12 cellular contexts compared by ENCODE assay signal in the genomic region with DNA sequence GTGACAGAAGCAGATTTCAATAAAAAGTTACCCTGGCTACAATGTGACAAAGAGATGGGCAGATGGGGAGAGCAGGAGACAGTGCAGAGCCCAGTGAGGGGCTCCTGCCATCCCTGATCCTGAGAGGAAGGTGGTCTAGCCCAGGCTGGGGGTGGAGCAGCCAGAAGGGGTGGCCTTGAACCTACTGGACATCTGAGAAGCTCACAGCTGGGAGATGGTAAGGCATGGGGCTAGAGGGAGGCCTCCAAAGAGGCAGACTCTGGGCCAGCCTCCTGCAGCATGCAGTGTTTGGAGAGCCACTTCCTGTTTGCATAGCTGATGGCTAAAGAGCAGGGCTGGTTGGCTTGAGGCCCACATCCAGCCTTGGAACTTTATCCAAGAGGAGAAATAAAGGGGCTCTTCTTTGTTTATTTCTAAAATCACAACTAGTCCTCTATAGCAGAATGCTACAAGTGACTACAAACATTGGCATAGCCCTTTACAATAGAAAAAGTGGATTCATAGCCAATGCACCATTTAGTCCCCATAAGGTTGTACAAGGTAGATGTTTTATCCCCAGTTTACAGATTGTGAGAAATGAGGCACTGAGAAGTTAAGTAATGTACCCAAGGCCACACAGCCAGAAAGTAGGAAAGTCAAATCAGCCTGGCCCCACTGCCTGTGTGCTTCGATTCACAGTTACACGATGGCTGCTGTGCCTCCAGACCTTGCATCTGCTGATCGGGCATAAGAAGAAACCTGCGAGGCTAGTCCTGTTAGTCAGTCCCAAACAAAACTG. TPM values are rescaled to one million over a fixed set of nuclear protein-coding genes. Genes with fewer than 3 reads are reported as not detected.
DNase-seq lines count a peak whose midpoint lies in the region; ATAC-seq and TF ChIP-seq lines count a peak whose summit lies in the region.
"Had no signal": no experiment of that assay in that cellular context is flagged by ENCODE, and none has a peak within 500 bp of the region (broad histone marks: within the 10 kb centered on the region; RNA-seq: fewer than 3 reads in every experiment).

No MANE protein-coding gene starts in this region.

- peaks cover 0 to 37% (median 29%) of the 10 kb centered on the region in 4 donors for H3K4me1 ChIP-seq in sigmoid colon

- H3K36me3 ChIP-seq in sigmoid colon, result no peaks in the 10 kb centered on the region

- no peak for TF ChIP-seq POLR2A in sigmoid colon (IDR thresholded peaks at IDR 0.05)

- DNase-seq in NCI-H748 (lab: John Stamatoyannopoulos, UW; ENCODE audit: unreplicated experiment) (peak; percentile 24), NCI-H748 treated with DMSO at 0.1 percent for 48 hours (lab: John Stamatoyannopoulos, UW) (no peak), NCI-H69 (lab: John Stamatoyannopoulos, UW) (peak; percentile 70), fibroblast of villous mesenchyme (ENCODE audit: low read depth) (peak; percentile 65), sigmoid colon (no peak), amniotic stem cell (lab: John Stamatoyannopoulos, UW) (no peak), SIG-M5 treated with dmso at 0.1 percent for 504 hours (lab: John Stamatoyannopoulos, UW; ENCODE audit: unreplicated experiment) (no peak)
- DNase-seq: activated CD4-positive, alpha-beta T cell treated with anti-CD3 and anti-CD28 coated beads for 4 hours; OCI-M1; stimulated activated CD8-positive, alpha-beta memory T cell treated with anti-CD3 and anti-CD28 coated beads, Interleukin-4, amount 100 ng/mL, for 48 hours had no signal

- peaks cover 8 to 56% (median 40%) of the 10 kb centered on the region in 3 donors for H3K27me3 ChIP-seq in sigmoid colon

- H3K4me3 ChIP-seq in fibroblast of villous mesenchyme (ENCODE audit: low read depth, low read length) (no peak overlapping the region), sigmoid colon (no peak overlapping the region)

- TF ChIP-seq CTCF in fibroblast of villous mesenchyme (IDR thresholded peaks at IDR 0.05; ENCODE audit: insufficient read depth, low read depth, low read length), result no peak
- TF ChIP-seq CTCF in sigmoid colon (IDR thresholded peaks at IDR 0.05), result no peak

- ATAC-seq in HG03354 (IDR thresholded peaks at IDR 0.05; ENCODE audit: poor library complexity, severe bottlenecking, unreplicated experiment), result no peak

- TF ChIP-seq EP300 in sigmoid colon (IDR thresholded peaks at IDR 0.05), result no peak

- peak overlapping the region; percentile 14 to 57 (median 52) for H3K27ac ChIP-seq in sigmoid colon

- H3K9me3 ChIP-seq in sigmoid colon, result no peaks in the 10 kb centered on the region

- WGBS in sigmoid colon, 2 donors, result 88 to 91% methylated on average over 4 of the region's 4 CpGs

- intact Hi-C loops in sigmoid colon (cut with DNase I), result no loop called here

RNA-seq across cellular contexts. Expression of a gene that starts 4.6 kb away (rescaled TPM):
- not detected in 2 replicates for total RNA-seq in fibroblast of villous mesenchyme
- 10 to 100 TPM in 1 of 4 donors, 1 to 10 TPM in 3; 4.6 to 15.0 (median 5.3) TPM for total RNA-seq in sigmoid colon
- polyA plus RNA-seq in sigmoid colon, result 1 to 10 TPM in 2 of 3 donors, under 1 TPM in 1; 0.46 to 2.4 (median 1.9) TPM

RNA-seq across cellular contexts. Expression of a gene that starts 11.8 kb away (rescaled TPM):
- under 0.01 TPM in 1 of 2 replicates, not detected in the other for total RNA-seq in fibroblast of villous mesenchyme
- total RNA-seq in sigmoid colon, result under 1 TPM in 3 of 4 donors, not detected in 1; under 0.01 to 0.83 (median 0.33) TPM
- 1 to 10 TPM in 1 of 3 donors, under 1 TPM in 1, not detected in 1; 0.61 to 1.2 TPM for polyA plus RNA-seq in sigmoid colon

RNA-seq across cellular contexts. Expression of a gene that starts 54.9 kb away (rescaled TPM):
- total RNA-seq in fibroblast of villous mesenchyme (not detected in 2 replicates), sigmoid colon (not detected)
- under 1 TPM in 1 of 3 donors, not detected in 2; 0.26 TPM for polyA plus RNA-seq in sigmoid colon
- total RNA-seq: bronchial epithelial cell had no signal

Comparison
In these comparisons a context has a peak if more than half of its experiments do, and no peak if none do; other contexts are left out.
1. DNase-seq: peak in NCI-H748 (single experiment), NCI-H69 (single experiment) and fibroblast of villous mesenchyme (single experiment); none in NCI-H748 treated with DMSO at 0.1 percent for 48 hours (single experiment), sigmoid colon (single experiment), amniotic stem cell (single experiment) and SIG-M5 treated with dmso at 0.1 percent for 504 hours (single experiment).